Comparison of ENCODE assay signal across 35 cellular contexts in genomic region chr1:20134995-20135394, GRCh38. TPM values are rescaled to one million over a fixed set of nuclear protein-coding genes. Genes with fewer than 3 reads are reported as not detected.
"Had no signal": no experiment of that assay in that cellular context is flagged by ENCODE, and none has a peak within 500 bp of the region (broad histone marks: within the 10 kb centered on the region; RNA-seq: fewer than 3 reads in every experiment).

No MANE protein-coding gene starts in this region.

- H2AFZ ChIP-seq: neural progenitor cell, parathyroid adenoma had no signal

- H3K27ac Mint-ChIP-seq: naive thymus-derived CD4-positive, alpha-beta T cell; natural killer cell; nephron; neural progenitor cell; progenitor cell of endocrine pancreas; stimulated activated memory B cell treated with anti-CD40 and anti-IgM and Interleukin-4, amounts not matched to agents 10 μg/mL and 1 μg/mL and 100 μg/mL, for 72 hours; stimulated activated naive CD8-positive, alpha-beta T cell treated with anti-CD3 and anti-CD28 coated beads, Interleukin-15, amount 100 ng/mL, for 72 hours had no signal

- ATAC-seq: naive thymus-derived CD4-positive, alpha-beta T cell; natural killer cell; psoas muscle; right cardiac atrium; sciatic nerve; stimulated activated memory B cell treated with anti-CD40 and anti-IgM and Interleukin-4, amounts not matched to agents 10 μg/mL and 1 μg/mL and 100 μg/mL, for 72 hours; stimulated activated naive CD8-positive, alpha-beta T cell treated with anti-CD3 and anti-CD28 coated beads, Interleukin-15, amount 100 ng/mL, for 72 hours; stimulated activated naive CD8-positive, alpha-beta T cell treated with anti-CD3 and anti-CD28 coated beads, Interleukin-15, Interleukin-2, amounts not matched to agents 100 U/mL and 50 U/mL, for 24 hours had no signal

- H3K9ac ChIP-seq: neural progenitor cell, parathyroid adenoma had no signal

- H3K36me3 ChIP-seq: neural progenitor cell, ovary, spleen, suprapubic skin, tibial artery, transverse colon, upper lobe of left lung, vagina had no signal

- H3K36me3 Mint-ChIP-seq: naive thymus-derived CD4-positive, alpha-beta T cell; natural killer cell; neural progenitor cell; stimulated activated memory B cell treated with anti-CD40 and anti-IgM and Interleukin-4, amounts not matched to agents 10 μg/mL and 1 μg/mL and 100 μg/mL, for 72 hours had no signal

- H3K27me3 ChIP-seq: neural progenitor cell, ovary, spleen, suprapubic skin, testis, transverse colon, upper lobe of left lung, vagina had no signal

- H3K79me2 ChIP-seq: parathyroid adenoma had no signal

- H3K9me3 ChIP-seq: ovary, psoas muscle, suprapubic skin, testis, tibial artery, transverse colon, upper lobe of left lung, vagina had no signal

- H3K9me3 Mint-ChIP-seq: natural killer cell; stimulated activated naive CD8-positive, alpha-beta T cell treated with anti-CD3 and anti-CD28 coated beads, Interleukin-15, amount 100 ng/mL, for 72 hours had no signal

- H3K4me2 ChIP-seq: neural progenitor cell, smooth muscle cell had no signal

- DNase-seq: naive thymus-derived CD4-positive, alpha-beta T cell; natural killer cell; occipital lobe; ovary; psoas muscle; right cardiac atrium; spleen; stimulated activated CD4-positive, alpha-beta T cell treated with anti-CD3 and anti-CD28 coated beads, Interleukin-12 subunit alpha, Interleukin-12 subunit beta, amount 100 ng/mL, for 4 hours; stimulated activated CD4-positive, alpha-beta T cell treated with anti-CD3 and anti-CD28 coated beads, Interleukin-1b, Interleukin-23, amount 100 ng/mL, for 48 hours; stimulated activated CD4-positive, alpha-beta T cell treated with anti-CD3 and anti-CD28 coated beads, Interleukin-4, amount 100 ng/mL, for 1 hour; stimulated activated CD4-positive, alpha-beta T cell treated with anti-CD3 and anti-CD28 coated beads, Interleukin-4, amount 100 ng/mL, for 4 hours; stimulated activated CD8-positive, alpha-beta memory T cell treated with anti-CD3 and anti-CD28 coated beads, Interleukin-4, amount 100 ng/mL, for 48 hours; stimulated activated naive CD4-positive, alpha-beta T cell; stimulated activated naive CD8-positive, alpha-beta T cell treated with anti-CD3 and anti-CD28 coated beads, Interleukin-15, amount 100 ng/mL, for 72 hours; stimulated activated naive CD8-positive, alpha-beta T cell treated with anti-CD3 and anti-CD28 coated beads, Interleukin-15, Interleukin-2, amounts not matched to agents 100 U/mL and 50 U/mL, for 24 hours; substantia nigra; testis; transverse colon; upper lobe of left lung had no signal

- H3K4me3 ChIP-seq: neural progenitor cell, ovary, psoas muscle, skin epidermis, smooth muscle cell, spleen, suprapubic skin, testis, tibial artery, transverse colon, upper lobe of left lung, vagina had no signal

- H3K4me3 Mint-ChIP-seq: naive thymus-derived CD4-positive, alpha-beta T cell; natural killer cell; nephron; neural progenitor cell; stimulated activated memory B cell treated with anti-CD40 and anti-IgM and Interleukin-4, amounts not matched to agents 10 μg/mL and 1 μg/mL and 100 μg/mL, for 72 hours; stimulated activated naive CD8-positive, alpha-beta T cell treated with anti-CD3 and anti-CD28 coated beads, Interleukin-15, amount 100 ng/mL, for 72 hours had no signal

- H3K27ac ChIP-seq: neural progenitor cell, ovary, parathyroid adenoma, psoas muscle, skin epidermis, spleen, suprapubic skin, testis, tibial artery, transverse colon, upper lobe of left lung, vagina had no signal

- H3K4me1 Mint-ChIP-seq: naive thymus-derived CD4-positive, alpha-beta T cell; natural killer cell; nephron; neural progenitor cell; stimulated activated memory B cell treated with anti-CD40 and anti-IgM and Interleukin-4, amounts not matched to agents 10 μg/mL and 1 μg/mL and 100 μg/mL, for 72 hours; stimulated activated naive CD8-positive, alpha-beta T cell treated with anti-CD3 and anti-CD28 coated beads, Interleukin-15, amount 100 ng/mL, for 72 hours had no signal

- H3K4me1 ChIP-seq: neural progenitor cell, parathyroid adenoma, psoas muscle, testis, tibial artery, transverse colon, upper lobe of left lung, vagina had no signal

- H3K27me3 Mint-ChIP-seq: stimulated activated memory B cell treated with anti-CD40 and anti-IgM and Interleukin-4, amounts not matched to agents 10 μg/mL and 1 μg/mL and 100 μg/mL, for 72 hours had no signal

- FAIRE-seq: urothelium cell line had no signal

RNA-seq across cellular contexts. Expression of gene PLA2G2F, which starts 4.1 kb away (rescaled TPM):
- total RNA-seq: naive thymus-derived CD4-positive, alpha-beta T cell; natural killer cell; occipital lobe; osteoblast; progenitor cell of endocrine pancreas; psoas muscle; renal cortical epithelial cell; right cardiac atrium; sciatic nerve; spleen; testis; upper lobe of left lung; vagina had no signal
- polyA plus RNA-seq: naive thymus-derived CD4-positive, alpha-beta T cell; neural cell; right cardiac atrium; spleen had no signal

RNA-seq across cellular contexts. Expression of gene PLA2G2D, which starts 15.7 kb away (rescaled TPM):
- total RNA-seq: naive thymus-derived CD4-positive, alpha-beta T cell; natural killer cell; occipital lobe; osteoblast; progenitor cell of endocrine pancreas; psoas muscle; renal cortical epithelial cell; right cardiac atrium; sciatic nerve; smooth muscle cell; suprapubic skin; ureter; vagina had no signal
- polyA plus RNA-seq: naive thymus-derived CD4-positive, alpha-beta T cell; neural cell; psoas muscle; right cardiac atrium; smooth muscle cell had no signal

RNA-seq across cellular contexts. Expression of gene PLA2G2C, which starts 51.3 kb away (rescaled TPM):
- total RNA-seq: natural killer cell, occipital lobe, osteoblast, ovary, progenitor cell of endocrine pancreas, psoas muscle, renal cortical epithelial cell, suprapubic skin, ureter, vagina had no signal
- polyA plus RNA-seq: naive thymus-derived CD4-positive, alpha-beta T cell; neural cell; psoas muscle; smooth muscle cell; spleen had no signal
